In the genomic region with DNA sequence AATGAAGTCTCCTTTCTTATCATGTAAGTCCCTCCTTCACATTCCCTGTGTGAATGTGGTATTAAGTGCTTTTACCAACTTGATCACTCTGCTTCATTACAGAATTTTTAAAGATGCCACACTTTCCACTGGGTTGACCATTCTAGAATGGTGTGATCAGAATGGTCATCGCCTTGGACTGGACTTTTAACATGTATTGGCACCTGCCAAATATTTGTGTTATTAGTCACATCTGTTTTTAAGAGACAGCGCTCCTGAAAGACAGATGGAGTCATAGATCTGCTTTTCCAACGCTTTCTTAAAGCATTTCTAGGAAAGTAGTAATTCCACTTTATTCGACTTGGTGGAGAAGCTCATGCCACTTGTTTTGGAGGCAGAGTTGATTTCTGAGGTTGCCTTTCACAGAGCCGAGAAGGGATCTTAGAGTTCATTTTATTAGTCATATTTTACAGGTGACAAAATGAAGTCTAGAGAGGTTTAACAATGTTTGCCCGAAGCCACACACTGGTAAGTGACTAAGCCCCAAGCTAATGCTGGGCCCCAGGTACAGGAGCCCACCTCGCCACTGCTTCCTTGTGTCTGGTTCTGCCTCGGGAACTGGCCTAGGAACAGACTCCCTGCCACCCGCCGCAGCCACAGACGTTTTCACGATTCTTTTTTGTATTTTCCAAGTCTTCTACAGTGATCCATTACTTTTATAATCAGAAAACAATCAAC, we compare ENCODE assay signal across 2 cellular contexts.
TF ChIP-seq lines count a peak whose summit lies in the region.

No MANE protein-coding gene starts in this region.

TF ChIP-seq in HepG2, 621 proteins besides CTCF, POLR2A, EP300 and RAD21:
- TF ChIP-seq FOSL2 (CRISPR knock-in tag; IDR thresholded peaks at IDR 0.05): peak; percentile 53
- TF ChIP-seq, protein P1, sequence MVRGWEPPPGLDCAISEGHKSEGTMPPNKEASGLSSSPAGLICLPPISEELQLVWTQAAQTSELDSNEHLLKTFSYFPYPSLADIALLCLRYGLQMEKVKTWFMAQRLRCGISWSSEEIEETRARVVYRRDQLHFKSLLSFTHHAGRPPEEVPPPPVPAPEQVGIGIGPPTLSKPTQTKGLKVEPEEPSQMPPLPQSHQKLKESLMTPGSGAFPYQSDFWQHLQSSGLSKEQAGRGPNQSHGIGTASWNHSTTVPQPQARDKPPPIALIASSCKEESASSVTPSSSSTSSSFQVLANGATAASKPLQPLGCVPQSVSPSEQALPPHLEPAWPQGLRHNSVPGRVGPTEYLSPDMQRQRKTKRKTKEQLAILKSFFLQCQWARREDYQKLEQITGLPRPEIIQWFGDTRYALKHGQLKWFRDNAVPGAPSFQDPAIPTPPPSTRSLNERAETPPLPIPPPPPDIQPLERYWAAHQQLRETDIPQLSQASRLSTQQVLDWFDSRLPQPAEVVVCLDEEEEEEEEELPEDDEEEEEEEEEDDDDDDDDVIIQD (CRISPR knock-in tag; IDR thresholded peaks at IDR 0.05; ENCODE audit: low read depth): no peak
TF ChIP-seq in HepG2: peak in this region for 1.

TF ChIP-seq in SK-N-SH, 30 proteins besides CTCF, POLR2A, EP300 and RAD21:
- no peak for TF ChIP-seq NFIC (IDR thresholded peaks at IDR 0.05; ENCODE audit: borderline replicate concordance)
- TF ChIP-seq NRF1 (IDR thresholded peaks at IDR 0.05; ENCODE audit: low read depth, low read length): no peak
- TF ChIP-seq YY1 (IDR thresholded peaks at IDR 0.05; ENCODE audit: low read depth): no peak
- TF ChIP-seq, protein P2, sequence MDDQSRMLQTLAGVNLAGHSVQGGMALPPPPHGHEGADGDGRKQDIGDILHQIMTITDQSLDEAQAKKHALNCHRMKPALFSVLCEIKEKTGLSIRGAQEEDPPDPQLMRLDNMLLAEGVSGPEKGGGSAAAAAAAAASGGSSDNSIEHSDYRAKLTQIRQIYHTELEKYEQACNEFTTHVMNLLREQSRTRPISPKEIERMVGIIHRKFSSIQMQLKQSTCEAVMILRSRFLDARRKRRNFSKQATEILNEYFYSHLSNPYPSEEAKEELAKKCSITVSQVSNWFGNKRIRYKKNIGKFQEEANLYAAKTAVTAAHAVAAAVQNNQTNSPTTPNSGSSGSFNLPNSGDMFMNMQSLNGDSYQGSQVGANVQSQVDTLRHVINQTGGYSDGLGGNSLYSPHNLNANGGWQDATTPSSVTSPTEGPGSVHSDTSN (IDR thresholded peaks at IDR 0.05): no peak
